ENCODE assay signal across 28 cellular contexts in the genomic region with DNA sequence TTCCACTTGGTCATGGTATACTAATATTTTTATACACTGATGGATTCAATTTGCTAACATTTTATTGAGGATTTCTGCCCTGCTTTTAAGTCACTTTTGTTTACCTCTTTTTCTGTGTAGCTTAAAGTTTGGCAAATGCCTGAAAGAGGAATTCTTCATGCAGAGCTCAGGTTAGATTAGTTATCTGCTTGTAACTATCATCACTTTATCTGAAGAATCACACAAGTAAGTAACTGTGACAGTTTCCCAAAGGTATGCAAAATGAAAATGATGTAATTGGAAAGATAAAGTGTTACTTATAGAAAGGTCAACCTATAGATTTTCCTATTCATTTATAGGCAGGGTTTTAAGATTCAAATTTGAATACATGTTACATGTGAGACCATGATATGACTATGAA.
"Had no signal": no experiment of that assay in that cellular context is flagged by ENCODE, and none has a peak within 500 bp of the region (broad histone marks: within the 10 kb centered on the region; RNA-seq: fewer than 3 reads in every experiment).

No MANE protein-coding gene starts in this region.

- DNase-seq: natural killer cell; occipital lobe; ovary; posterior cingulate gyrus; psoas muscle; right cardiac atrium; right lobe of liver; sigmoid colon; small intestine; stimulated activated CD4-positive, alpha-beta T cell treated with anti-CD3 and anti-CD28 coated beads, Interleukin-15, amount 100 ng/mL, for 24 hours; stimulated activated CD4-positive, alpha-beta T cell treated with anti-CD3 and anti-CD28 coated beads, Interleukin-2, amount 100 ng/mL, for 24 hours; stimulated activated CD4-positive, alpha-beta T cell treated with anti-CD3 and anti-CD28 coated beads, Interleukin-2, amount 100 ng/mL, for 48 hours; stimulated activated CD4-positive, alpha-beta T cell treated with anti-CD3 and anti-CD28 coated beads, Interleukin-4, amount 100 ng/mL, for 24 hours; stimulated activated naive B cell treated with anti-CD40 and anti-IgM and Interleukin-4, amounts not matched to agents 10 μg/mL and 1 μg/mL and 100 μg/mL, for 72 hours; stimulated activated naive CD4-positive, alpha-beta T cell treated with Interleukin-2 at 50 U/mL for 16 hours; stomach; thyroid gland; transverse colon; upper lobe of right lung; uterus had no signal

- H3K4me2 ChIP-seq: neural progenitor cell had no signal

- H3K4me3 ChIP-seq: neural progenitor cell, ovary, psoas muscle, right lobe of liver, sigmoid colon, stomach, thoracic aorta, thyroid gland, transverse colon, upper lobe of right lung, uterus had no signal

- H3K36me3 ChIP-seq: neural progenitor cell, ovary, right lobe of liver, sigmoid colon, stomach, thoracic aorta, thyroid gland, transverse colon, upper lobe of right lung, uterus had no signal

- H3K9me3 Mint-ChIP-seq: nephron; neural progenitor cell; stimulated activated effector memory CD8-positive, alpha-beta T cell treated with anti-CD3 and anti-CD28 coated beads, Interleukin-12 subunit alpha, Interleukin-12 subunit beta, amount 100 ng/mL, for 72 hours; stimulated activated naive CD8-positive, alpha-beta T cell treated with anti-CD3 and anti-CD28 coated beads, Interleukin-15, Interleukin-2, amounts not matched to agents 100 ng/mL and 50 ng/mL, for 24 hours; type B pancreatic cell had no signal

- H3K36me3 Mint-ChIP-seq: natural killer cell; neural progenitor cell; stimulated activated effector memory CD8-positive, alpha-beta T cell treated with anti-CD3 and anti-CD28 coated beads, Interleukin-12 subunit alpha, Interleukin-12 subunit beta, amount 100 ng/mL, for 72 hours; stimulated activated naive B cell treated with anti-CD40 and anti-IgM and Interleukin-4, amounts not matched to agents 10 μg/mL and 1 μg/mL and 100 μg/mL, for 72 hours; type B pancreatic cell had no signal

- H3K9ac ChIP-seq: neural progenitor cell, parathyroid adenoma had no signal

- H3K9me3 ChIP-seq: ovary, psoas muscle, right lobe of liver, sigmoid colon, stomach, thoracic aorta, thyroid gland, transverse colon, upper lobe of right lung, uterus had no signal

- H3K27ac Mint-ChIP-seq: natural killer cell; nephron; neural progenitor cell; progenitor cell of endocrine pancreas; stimulated activated effector memory CD8-positive, alpha-beta T cell treated with anti-CD3 and anti-CD28 coated beads, Interleukin-12 subunit alpha, Interleukin-12 subunit beta, amount 100 ng/mL, for 72 hours; stimulated activated naive B cell treated with anti-CD40 and anti-IgM and Interleukin-4, amounts not matched to agents 10 μg/mL and 1 μg/mL and 100 μg/mL, for 72 hours; stimulated activated naive CD8-positive, alpha-beta T cell treated with anti-CD3 and anti-CD28 coated beads, Interleukin-15, Interleukin-2, amounts not matched to agents 100 ng/mL and 50 ng/mL, for 24 hours; type B pancreatic cell had no signal

- H3K27me3 ChIP-seq: neural progenitor cell, ovary, right lobe of liver, sigmoid colon, stomach, thyroid gland, transverse colon, upper lobe of right lung, uterus had no signal

- H3K4me1 Mint-ChIP-seq: natural killer cell; stimulated activated effector memory CD8-positive, alpha-beta T cell treated with anti-CD3 and anti-CD28 coated beads, Interleukin-12 subunit alpha, Interleukin-12 subunit beta, amount 100 ng/mL, for 72 hours; stimulated activated naive B cell treated with anti-CD40 and anti-IgM and Interleukin-4, amounts not matched to agents 10 μg/mL and 1 μg/mL and 100 μg/mL, for 72 hours had no signal

- H3K4me3 Mint-ChIP-seq: natural killer cell; nephron; neural progenitor cell; stimulated activated effector memory CD8-positive, alpha-beta T cell treated with anti-CD3 and anti-CD28 coated beads, Interleukin-12 subunit alpha, Interleukin-12 subunit beta, amount 100 ng/mL, for 72 hours; stimulated activated naive B cell treated with anti-CD40 and anti-IgM and Interleukin-4, amounts not matched to agents 10 μg/mL and 1 μg/mL and 100 μg/mL, for 72 hours; stimulated activated naive CD8-positive, alpha-beta T cell treated with anti-CD3 and anti-CD28 coated beads, Interleukin-15, Interleukin-2, amounts not matched to agents 100 ng/mL and 50 ng/mL, for 24 hours; type B pancreatic cell had no signal

- H3K27ac ChIP-seq: neural progenitor cell, ovary, parathyroid adenoma, psoas muscle, right lobe of liver, sigmoid colon, stomach, thoracic aorta, thyroid gland, transverse colon, upper lobe of right lung, uterus had no signal

- H3K27me3 Mint-ChIP-seq: progenitor cell of endocrine pancreas had no signal

- H3K79me2 ChIP-seq: parathyroid adenoma had no signal

- H3K4me1 ChIP-seq: neural progenitor cell, parathyroid adenoma, psoas muscle, right lobe of liver, stomach, thyroid gland, transverse colon, upper lobe of right lung, uterus had no signal
